ENCODE assay signal across 10 cellular contexts in the genomic region with DNA sequence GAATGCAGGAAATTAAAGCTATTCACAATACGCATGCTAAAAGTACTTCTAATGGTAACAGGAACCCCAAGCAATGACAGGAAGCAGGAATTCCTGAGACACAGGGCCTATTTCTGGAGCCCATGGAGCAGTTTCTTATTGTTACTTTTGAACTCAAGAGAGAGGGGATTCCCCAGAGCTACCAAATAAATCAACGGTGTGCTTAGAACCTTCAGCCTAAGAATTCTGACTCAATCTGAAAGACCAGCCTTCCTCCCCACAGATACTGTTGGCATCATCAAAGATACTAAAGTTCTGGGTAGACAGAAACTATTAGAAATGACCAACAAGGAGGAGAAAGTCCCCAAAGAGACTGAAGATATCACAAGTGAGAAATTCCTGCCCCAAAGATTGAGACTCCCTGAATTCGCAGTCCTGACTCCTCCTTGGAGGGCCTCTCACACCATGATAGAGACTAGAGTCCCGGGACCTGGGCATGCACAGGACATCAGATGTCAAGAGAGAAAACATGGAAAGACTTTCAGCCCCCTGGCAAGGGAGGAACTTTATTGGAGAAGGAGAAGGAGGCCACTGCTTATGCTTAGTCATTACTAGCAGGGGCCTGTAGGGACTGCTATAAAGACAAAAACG. TPM values are rescaled to one million over a fixed set of nuclear protein-coding genes. Genes with fewer than 3 reads are reported as not detected.
DNase-seq lines count a peak whose midpoint lies in the region; ATAC-seq and TF ChIP-seq lines count a peak whose summit lies in the region.
"Had no signal": no experiment of that assay in that cellular context is flagged by ENCODE, and none has a peak within 500 bp of the region (broad histone marks: within the 10 kb centered on the region; RNA-seq: fewer than 3 reads in every experiment).

No MANE protein-coding gene starts in this region.

- H3K9me3 ChIP-seq in right cardiac atrium (ENCODE audit: control insufficient read depth, low read length): no peaks in the 10 kb centered on the region

- peak; percentile 93 to 95 for ATAC-seq in activated CD4-positive, CD25-positive, alpha-beta regulatory T cell treated with anti-CD3 and anti-CD28 coated beads, Interleukin-2, amount 50 U/mL, for 24 hours
- ATAC-seq in HG03097 (IDR thresholded peaks at IDR 0.05; ENCODE audit: low FRiP score, unreplicated experiment) (peak; percentile 67), right cardiac atrium (peak; percentile 8 to 53)

- H3K27ac ChIP-seq in right cardiac atrium (ENCODE audit: low read length): peak overlapping the region; percentile 12
- H3K27ac ChIP-seq: 22Rv1 had no signal

- 53% methylated on average over 5 of the region's 5 CpGs for WGBS in right cardiac atrium

- H3K4me3 ChIP-seq in right cardiac atrium (ENCODE audit: low read length): no peak overlapping the region

- intact Hi-C loops in right cardiac atrium (cut with DNase I): no loop called here

- TF ChIP-seq CTCF in GM20000 (IDR thresholded peaks at IDR 0.05; ENCODE audit: extremely low read depth, missing control alignments): no peak

- no peaks in the 10 kb centered on the region for H3K27me3 ChIP-seq in right cardiac atrium (ENCODE audit: control insufficient read depth, insufficient read depth)

- no peak for DNase-seq in activated CD4-positive, CD25-positive, alpha-beta regulatory T cell (lab: John Stamatoyannopoulos, UW)
- DNase-seq in GM20000 (ENCODE audit: low spot score) (peak; percentile 50), right cardiac atrium (no peak), iPS-NIHi11 (ENCODE audit: low spot score) (no peak), NCI-H2196 (lab: John Stamatoyannopoulos, UW; ENCODE audit: unreplicated experiment) (no peak), NCI-H187 (lab: John Stamatoyannopoulos, UW) (no peak)
- DNase-seq: nephron progenitor cell had no signal

- peaks cover 30% of the 10 kb centered on the region for H3K4me1 ChIP-seq in right cardiac atrium (ENCODE audit: control insufficient read depth, insufficient read depth, low read length)

RNA-seq across cellular contexts. Expression of a gene that starts 32.7 kb away (rescaled TPM):
- 100 to 1,000 TPM; 160 to 217 (median 190) TPM for total RNA-seq in right cardiac atrium
- polyA plus RNA-seq in right cardiac atrium: 190 TPM

RNA-seq across cellular contexts. Expression of a gene that starts 46.8 kb away (rescaled TPM):
- total RNA-seq in right cardiac atrium: 10 to 100 TPM; 22.5 to 38.1 (median 29.2) TPM
- 18.9 TPM for polyA plus RNA-seq in right cardiac atrium

Comparison
In these comparisons a context has a peak if more than half of its experiments do, and no peak if none do; other contexts are left out.
1. ATAC-seq: peak in every context shown above with its lines; median percentile 94 in activated CD4-positive, CD25-positive, alpha-beta regulatory T cell treated with anti-CD3 and anti-CD28 coated beads, Interleukin-2, amount 50 U/mL, for 24 hours; 67 in HG03097; 30 in right cardiac atrium.